ENCODE assay signal across 1 cellular context in the genomic region with DNA sequence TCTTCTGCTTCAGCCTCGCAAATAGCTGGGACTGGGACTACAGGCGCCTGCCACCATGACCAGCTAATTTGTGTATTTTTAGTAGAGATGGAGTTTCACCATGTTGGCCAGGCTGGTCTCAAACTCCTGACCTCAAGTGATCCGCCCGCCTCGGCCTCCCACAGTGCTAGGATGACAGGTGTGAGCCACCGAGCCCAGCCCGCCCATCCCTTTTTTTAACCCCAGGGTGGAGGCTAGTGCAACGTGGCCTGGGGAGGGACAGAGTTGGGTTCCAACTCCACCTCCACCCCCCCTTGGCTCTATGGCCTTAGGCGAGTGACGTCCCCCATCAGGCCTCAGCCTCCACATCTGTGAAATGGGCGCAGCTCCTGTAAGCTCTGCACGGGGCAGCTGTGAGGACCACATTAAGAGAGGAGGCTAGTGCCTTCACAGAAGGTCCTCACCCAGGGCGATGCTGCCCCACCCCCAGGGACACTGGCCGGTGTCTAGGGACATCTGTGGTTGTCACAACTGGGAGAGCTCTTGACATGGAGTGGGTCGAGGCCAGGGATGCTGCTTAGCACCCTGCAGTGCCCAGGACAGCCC.
TF ChIP-seq lines count a peak whose summit lies in the region.

No MANE protein-coding gene starts in this region.

TF ChIP-seq in HepG2, 621 proteins besides CTCF, POLR2A, EP300 and RAD21:
- peak; percentile 84 for TF ChIP-seq ZNF629 (CRISPR knock-in tag; conservative IDR thresholded peaks at IDR 0.05)
- no peak for TF ChIP-seq NR1H2 (CRISPR knock-in tag; IDR thresholded peaks at IDR 0.05; ENCODE audit: borderline replicate concordance, low read depth)
- peak; percentile 23; the same call in 1 of the 2 replicates for TF ChIP-seq ZMYM3 (CRISPR knock-in tag; IDR thresholded peaks at IDR 0.05)
- TF ChIP-seq GFI1 (CRISPR knock-in tag; IDR thresholded peaks at IDR 0.05; ENCODE audit: borderline replicate concordance), result no peak
- TF ChIP-seq MXD3 (CRISPR knock-in tag; IDR thresholded peaks at IDR 0.05), result no peak
- no peak for TF ChIP-seq MBD4 (IDR thresholded peaks at IDR 0.05; ENCODE audit: borderline replicate concordance, low read length)
- no peak for TF ChIP-seq YEATS2 (CRISPR knock-in tag; IDR thresholded peaks at IDR 0.05; ENCODE audit: borderline replicate concordance)
- TF ChIP-seq PCBP2 (optimal IDR thresholded peaks at IDR 0.05; ENCODE audit: low read depth, low read length, poor library complexity, severe bottlenecking), result no peak
- TF ChIP-seq ELK4 (CRISPR knock-in tag; IDR thresholded peaks at IDR 0.05; ENCODE audit: borderline replicate concordance), result no peak
- TF ChIP-seq ZNF776 (CRISPR knock-in tag; IDR thresholded peaks at IDR 0.05), result no peak
- no peak for TF ChIP-seq MYNN (CRISPR knock-in tag; IDR thresholded peaks at IDR 0.05; ENCODE audit: low read depth)
- no peak for TF ChIP-seq ZNF232 (CRISPR knock-in tag; IDR thresholded peaks at IDR 0.05; ENCODE audit: borderline replicate concordance)
- TF ChIP-seq SOX13 (IDR thresholded peaks at IDR 0.05), result no peak
- TF ChIP-seq SOX13 (CRISPR knock-in tag; conservative IDR thresholded peaks at IDR 0.05 in 1 of 2, IDR thresholded peaks at IDR 0.05 in 1 of 2), result no peak
